20 cellular contexts compared by ENCODE assay signal in the genomic region with DNA sequence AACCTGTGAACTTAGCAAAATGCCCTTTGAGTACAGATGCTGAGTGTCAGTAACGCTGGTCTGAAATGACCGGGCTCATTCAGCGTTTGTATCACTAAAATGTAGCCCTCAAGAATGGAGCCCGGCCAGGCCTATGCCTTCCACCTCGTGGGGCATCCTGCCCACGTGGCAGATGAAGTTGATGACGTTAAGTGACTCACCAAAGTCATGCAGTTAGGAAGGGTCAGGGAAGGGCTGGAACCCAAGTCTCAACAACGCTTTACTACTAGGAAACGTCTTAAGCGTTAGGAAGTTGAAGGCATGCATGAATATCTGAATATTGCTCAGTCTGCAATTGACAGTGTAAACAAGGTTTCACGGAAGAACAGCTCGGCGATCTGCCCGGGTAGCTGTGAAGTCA. TPM values are rescaled to one million over a fixed set of nuclear protein-coding genes. Genes with fewer than 3 reads are reported as not detected.
DNase-seq lines count a peak whose midpoint lies in the region; ATAC-seq, FAIRE-seq and TF ChIP-seq lines count a peak whose summit lies in the region.
"Had no signal": no experiment of that assay in that cellular context is flagged by ENCODE, and none has a peak within 500 bp of the region (broad histone marks: within the 10 kb centered on the region; RNA-seq: fewer than 3 reads in every experiment).

No MANE protein-coding gene starts in this region.

- H2AFZ ChIP-seq in H1 (ENCODE audit: low read length) (0 out of 2 replicates have a peak overlapping the region, but pooled peaks have one; percentile 20), neuronal stem cell (ENCODE audit: low read length) (peak overlapping the region; percentile 59)

- H3K36me3 ChIP-seq in H1 (ENCODE audit: control insufficient read depth in 2 of 4, insufficient read depth in 4 of 4, low read length in 3 of 4) (no peaks in the 10 kb centered on the region), neuronal stem cell (replicated peaks in 1 of 2; ENCODE audit: control insufficient read depth in 2 of 2, insufficient read depth in 2 of 2, low read length in 2 of 2) (no peaks in the 10 kb centered on the region)

- H3K23me2 ChIP-seq in H1 (ENCODE audit: low read depth, low read length) = no peaks in the 10 kb centered on the region

- DNase-seq in NCI-H526 treated with DMSO at 0.1 percent for 48 hours (lab: John Stamatoyannopoulos, UW) = peak; percentile 65
- no peak for DNase-seq in H1 (ENCODE audit: low read depth in 1 of 2, low spot score in 2 of 2)
- no peak for DNase-seq in neuronal stem cell (ENCODE audit: low spot score)
- no peak for DNase-seq in COLO829 (ENCODE audit: low spot score)
- DNase-seq in D341Med (ENCODE audit: low spot score) = no peak
- DNase-seq: AML-193, Karpas-422, MV-4-11, NCI-H1105, NCI-H1436 treated with DMSO at 0.1 percent for 48 hours, NCI-H446, NCI-H524 treated with DMSO at 0.1 percent for 48 hours, SHP77, T-cell had no signal

- H2BK15ac ChIP-seq in H1 (ENCODE audit: low read length) = no peak overlapping the region
- peak overlapping the region; percentile 81 for H2BK15ac ChIP-seq in neuronal stem cell (ENCODE audit: low read length)

- H3K9ac ChIP-seq in H1 (replicated peaks in 1 of 4; ENCODE audit: extremely low read depth in 1 of 4, low read depth in 3 of 4, low read length in 3 of 4) = no peak overlapping the region
- no peak overlapping the region for H3K9ac ChIP-seq in neuronal stem cell (ENCODE audit: low read depth, low read length, poor library complexity)

- H3K79me2 ChIP-seq in H1 (ENCODE audit: control insufficient read depth in 1 of 2, insufficient read depth in 2 of 2, low read length in 2 of 2) = no peaks in the 10 kb centered on the region

- H3K4ac ChIP-seq in H1 (replicated peaks; ENCODE audit: insufficient read length, low read depth, low read length) (no peak overlapping the region), neuronal stem cell (ENCODE audit: low read length) (no peak overlapping the region)

- no peak overlapping the region for H3K14ac ChIP-seq in H1 (ENCODE audit: insufficient read length)
- no peak overlapping the region for H3K14ac ChIP-seq in neuronal stem cell (ENCODE audit: low read length)

- H2BK20ac ChIP-seq in H1 (ENCODE audit: low read length) = no peak overlapping the region

- H2BK12ac ChIP-seq in H1 (ENCODE audit: low read depth, low read length) (no peak overlapping the region), neuronal stem cell (ENCODE audit: low read length) (no peak overlapping the region)

- H3K27me3 ChIP-seq in H1 (replicated peaks in 1 of 4; ENCODE audit: control insufficient read depth in 3 of 4, extremely low read depth in 1 of 4, insufficient read depth in 3 of 4, low read length in 3 of 4) (no peaks in the 10 kb centered on the region), neuronal stem cell (ENCODE audit: control insufficient read depth in 3 of 3, insufficient read depth in 3 of 3, low read depth in 1 of 3, low read length in 3 of 3) (peaks cover 0 to 10% (median 0%) of the 10 kb centered on the region in 3 experiments)

- FAIRE-seq in H1 (lab: Jason Lieb, UNC) = no peak
- FAIRE-seq: A204.1, D721Med had no signal

- no peak overlapping the region for H2BK5ac ChIP-seq in H1 (ENCODE audit: low read depth, low read length)
- H2BK5ac ChIP-seq in neuronal stem cell (ENCODE audit: low read length) = no peak overlapping the region

- no peak for TF ChIP-seq EP300 in H1 (IDR thresholded peaks at IDR 0.05; ENCODE audit: borderline replicate concordance in 1 of 2, low read depth in 2 of 2, low read length in 2 of 2)

- no peak overlapping the region for H3K56ac ChIP-seq in H1 (replicated peaks; ENCODE audit: insufficient read length, low read depth, low read length)

- WGBS in H1 (ENCODE audit: extremely low coverage in 1 of 2, insufficient coverage in 1 of 2, insufficient read length in 1 of 2, insufficient replicate concordance in 2 of 2, low coverage in 1 of 2, low lambda C conversion rate in 2 of 2, missing lambda C conversion rate in 1 of 2), 2 experiments = 95% methylated on average over 14 of the region's 14 CpGs; no CpG with 5 or more reads in 1 of the 2 experiments
- WGBS in neuronal stem cell (ENCODE audit: extremely low coverage in 2 of 2, insufficient read length in 2 of 2, insufficient replicate concordance in 1 of 2), 2 donors = no CpG with 5 or more reads among the region's 14 CpGs

- POLR2A ChIA-PET in H1 (lab: Charles Lee; ENCODE audit: partially characterized antibody) = no interaction called here

- no peaks in the 10 kb centered on the region for H4K20me1 ChIP-seq in H1 (replicated peaks in 1 of 2; ENCODE audit: control insufficient read depth in 1 of 2, insufficient read depth in 2 of 2, low read length in 2 of 2)

- H3K18ac ChIP-seq in H1 (ENCODE audit: extremely low read depth, low read length) (no peak overlapping the region), neuronal stem cell (ENCODE audit: low read length) (no peak overlapping the region)

- TF ChIP-seq RAD21 in H1 (IDR thresholded peaks at IDR 0.05 in 1 of 2, conservative IDR thresholded peaks at IDR 0.05 in 1 of 2; ENCODE audit: low read depth in 2 of 2, low read length in 2 of 2) = no peak

- H2BK120ac ChIP-seq in H1 (replicated peaks; ENCODE audit: low read depth, low read length) = no peak overlapping the region
- no peak overlapping the region for H2BK120ac ChIP-seq in neuronal stem cell (ENCODE audit: low read depth, low read length)

- H3K4me3 ChIP-seq in H1 (ENCODE audit: extremely low read depth in 1 of 4, insufficient read depth in 2 of 4, low read depth in 3 of 4, low read length in 4 of 4) (no peak overlapping the region), neuronal stem cell (ENCODE audit: low read length in 2 of 2) (no peak overlapping the region)

- no peak overlapping the region for H2AK5ac ChIP-seq in H1 (ENCODE audit: low read depth, low read length)
- no peak overlapping the region for H2AK5ac ChIP-seq in neuronal stem cell (ENCODE audit: low read depth, low read length)

- H4K5ac ChIP-seq in H1 (ENCODE audit: insufficient read length, low read depth, low read length) = no peak overlapping the region

- no peak for ATAC-seq in GM21825 (IDR thresholded peaks at IDR 0.05; ENCODE audit: unreplicated experiment)
- ATAC-seq: HCT116, T-cell had no signal

- H4K91ac ChIP-seq in H1 (replicated peaks; ENCODE audit: insufficient read length, low read length) (no peak overlapping the region), neuronal stem cell (ENCODE audit: low read depth, low read length, poor library complexity) (no peak overlapping the region)

- TF ChIP-seq POLR2A in H1 (IDR thresholded peaks at IDR 0.05; ENCODE audit: control extremely low read depth in 1 of 2, low read depth in 2 of 2, low read length in 2 of 2) = no peak

- H3K9me3 ChIP-seq in H1 (ENCODE audit: insufficient read depth in 2 of 2, low read depth in 1 of 2, low read length in 1 of 2) (no peaks in the 10 kb centered on the region), neuronal stem cell (replicated peaks in 1 of 2; ENCODE audit: control insufficient read depth in 2 of 2, insufficient read depth in 1 of 2, low read depth in 1 of 2, low read length in 2 of 2) (no peaks in the 10 kb centered on the region)

- H4K8ac ChIP-seq in H1 (ENCODE audit: extremely low read depth, insufficient read depth, low read length) (no peak overlapping the region; the same call in 1 of the 2 replicates), neuronal stem cell (ENCODE audit: low read depth, low read length) (no peak overlapping the region)

- H3K23ac ChIP-seq in H1 (ENCODE audit: insufficient read length) (no peak overlapping the region), neuronal stem cell (ENCODE audit: low read depth, low read length, poor library complexity) (no peak overlapping the region)

- H3K27ac ChIP-seq in C4-2B (peak overlapping the region; percentile 74), H1 (ENCODE audit: low read depth, low read length) (no peak overlapping the region), neuronal stem cell (replicated peaks; ENCODE audit: low read length) (no peak overlapping the region)
- H3K27ac ChIP-seq: RWPE1 had no signal

- H3K4me1 ChIP-seq in H1 (replicated peaks in 1 of 4; ENCODE audit: control insufficient read depth in 3 of 4, insufficient read depth in 4 of 4, low read length in 3 of 4) (peaks cover 0 to 4% (median 0%) of the 10 kb centered on the region in 4 experiments; a peak in 1 of 7 replicates), neuronal stem cell (ENCODE audit: control insufficient read depth in 2 of 2, insufficient read depth in 1 of 2, low read depth in 1 of 2, low read length in 2 of 2) (peaks cover 7 to 8% of the 10 kb centered on the region in 2 donors)

- CTCF ChIA-PET in H1 (lab: Charles Lee; ENCODE audit: partially characterized antibody) = interaction anchor here (0.6 to 2.6 kb wide), 3 partner anchors 8 to 51 kb away, joined by 4 to 5 read pairs (median 4); no protein-coding TSS in a partner anchor

- H3K79me1 ChIP-seq in H1 (ENCODE audit: low read depth, low read length) (no peaks in the 10 kb centered on the region; the same call in 1 of the 2 replicates), neuronal stem cell (ENCODE audit: low read depth, low read length) (peaks cover 2% of the 10 kb centered on the region)

- TF ChIP-seq CTCF in C4-2B (conservative IDR thresholded peaks at IDR 0.05) (no peak), H1 (IDR thresholded peaks at IDR 0.05; ENCODE audit: control extremely low read depth in 1 of 3, insufficient read depth in 1 of 3, low read depth in 1 of 3, low read length in 3 of 3) (no peak)

- H3K4me2 ChIP-seq in H1 (ENCODE audit: insufficient read depth in 1 of 2, low read depth in 2 of 2, low read length in 2 of 2) (no peak overlapping the region), neuronal stem cell (ENCODE audit: insufficient read depth, low read length, poor library complexity, severe bottlenecking) (no peak overlapping the region)

TF ChIP-seq in H1, 55 proteins besides CTCF, POLR2A, EP300 and RAD21 (continues in another document):
- no peak for TF ChIP-seq CHD1 (IDR thresholded peaks at IDR 0.05; ENCODE audit: low read depth, low read length)
- no peak for TF ChIP-seq MAFK (IDR thresholded peaks at IDR 0.05; ENCODE audit: low read depth, low read length)

RNA-seq across cellular contexts. Expression of a gene that starts 14.1 kb away (rescaled TPM):
- 49.6 and 54.1 TPM in 2 replicates for total RNA-seq in H1 (2021; fragmentation: NEBNext Ultra II Directional; extraction: Animal tissue kit (Norgen Biotek cat#: 25700))
- polyA plus RNA-seq in H1 (2011; rRNA removed) = 26.5 and 32.0 TPM in 2 replicates
- polyA plus RNA-seq in H1 (2011; cell fraction: cytosol; rRNA removed) = 33.5 TPM
- 24.1 TPM for polyA plus RNA-seq in H1 (2011; cell fraction: nucleus; rRNA removed)
- 27.1 to 31.9 TPM (median 29.9 TPM) in 4 replicates for polyA plus RNA-seq in H1 (2012, experiment 1 of 2)
- polyA plus RNA-seq in H1 (2012, experiment 2 of 2) = 6.2 TPM
- polyA plus RNA-seq in H1 (2013, experiment 1 of 2) = 28.9 TPM
- 28.0 TPM for polyA plus RNA-seq in H1 (2013, experiment 2 of 2)
- polyA minus RNA-seq in H1 (2011; rRNA and poly(A)+ RNA removed) = 62.7 and 66.1 TPM in 2 replicates
- polyA minus RNA-seq in H1 (2011; cell fraction: cytosol; rRNA and poly(A)+ RNA removed) = 38.2 TPM
- polyA minus RNA-seq in H1 (2011; cell fraction: nucleus; rRNA and poly(A)+ RNA removed) = 61.8 TPM
- polyA plus RNA-seq in neuronal stem cell (2013, experiment 1 of 2) = 24.4 TPM
- 25.6 TPM for polyA plus RNA-seq in neuronal stem cell (2013, experiment 2 of 2)
